In genomic region chr2:20439503-20439902, GRCh38 we compare ENCODE assay signal across 11 cellular contexts. TPM values are rescaled to one million over a fixed set of nuclear protein-coding genes. Genes with fewer than 3 reads are reported as not detected.
DNase-seq lines count a peak whose midpoint lies in the region; TF ChIP-seq lines count a peak whose summit lies in the region.
"Had no signal": no experiment of that assay in that cellular context is flagged by ENCODE, and none has a peak within 500 bp of the region (broad histone marks: within the 10 kb centered on the region; RNA-seq: fewer than 3 reads in every experiment).

No MANE protein-coding gene starts in this region.

- H3K4me1 ChIP-seq in BLaER1 treated with 17β-estradiol and CSF1 and Interleukin-3, amounts not matched to agents 10 nM and 100 nM, result peaks cover 16 to 81% (median 33%) of the 10 kb centered on the region in 10 experiments
- peaks cover 0 to 32% (median 0%) of the 10 kb centered on the region in 4 donors for H3K4me1 ChIP-seq in Peyer's patch
- peaks cover 25% of the 10 kb centered on the region for H3K4me1 ChIP-seq in osteoblast (ENCODE audit: insufficient read depth, low read length)

- TF ChIP-seq CTCF in Peyer's patch (IDR thresholded peaks at IDR 0.05) (no peak), osteoblast (IDR thresholded peaks at IDR 0.05; ENCODE audit: extremely low read depth, low read depth, low read length) (no peak), GM10266 (IDR thresholded peaks at IDR 0.05; ENCODE audit: control insufficient read depth, insufficient read depth, low read depth, missing control alignments) (no peak)

- CTCF ChIA-PET in HEK293T (lab: Yijun Ruan, JAX), result interaction anchor here (0.6 to 3.1 kb wide), 12 partner anchors 10 to 225 kb away, joined by 3 to 15 read pairs (median 4); partner anchors contain the start of gene HS1BP3

- H3K79me2 ChIP-seq in osteoblast (ENCODE audit: insufficient read depth, low read length), result no peaks in the 10 kb centered on the region

- H3K9me3 ChIP-seq in BLaER1 treated with 17β-estradiol and CSF1 and Interleukin-3, amounts not matched to agents 10 nM and 100 nM (replicated peaks in 1 of 11), result no peaks in the 10 kb centered on the region
- no peaks in the 10 kb centered on the region for H3K9me3 ChIP-seq in Peyer's patch
- H3K9me3 ChIP-seq in osteoblast (ENCODE audit: low read depth, low read length), result no peaks in the 10 kb centered on the region

- no peaks in the 10 kb centered on the region for H3K36me3 ChIP-seq in BLaER1 treated with 17β-estradiol and CSF1 and Interleukin-3, amounts not matched to agents 10 nM and 100 nM
- H3K36me3 ChIP-seq in Peyer's patch (no peaks in the 10 kb centered on the region), osteoblast (ENCODE audit: insufficient read depth, low read length) (no peaks in the 10 kb centered on the region)

- H3K4me3 ChIP-seq in BLaER1 treated with 17β-estradiol and CSF1 and Interleukin-3, amounts not matched to agents 10 nM and 100 nM, result no peak overlapping the region
- no peak overlapping the region for H3K4me3 ChIP-seq in Peyer's patch
- no peak overlapping the region for H3K4me3 ChIP-seq in osteoblast (ENCODE audit: insufficient read depth, low read length)

- H2AFZ ChIP-seq in osteoblast (ENCODE audit: low read length), result no peak overlapping the region

- H3K4me2 ChIP-seq in BLaER1 treated with 17β-estradiol and CSF1 and Interleukin-3, amounts not matched to agents 10 nM and 100 nM, result peak overlapping the region; percentile 13 to 86 (median 62); a peak in 20 of 22 replicates
- peak overlapping the region; percentile 67 for H3K4me2 ChIP-seq in osteoblast (ENCODE audit: insufficient read depth, low read length)

- H3K27ac ChIP-seq in BLaER1 treated with 17β-estradiol and CSF1 and Interleukin-3, amounts not matched to agents 10 nM and 100 nM, result peak overlapping the region in 5 of 11 experiments; percentile 50 to 91 (median 72); a peak in 11 of 22 replicates
- H3K27ac ChIP-seq in Peyer's patch, result peak overlapping the region; percentile 0 to 78 (median 48)
- H3K27ac ChIP-seq in osteoblast (ENCODE audit: low read depth, low read length), result no peak overlapping the region

- DNase-seq in Peyer's patch (peak in 1 of 3 donors; percentile 46), fibroblast of gingiva (ENCODE audit: low read depth) (peak; percentile 45), osteoblast (ENCODE audit: insufficient read length, low spot score, missing footprints) (no peak), HEK293T (ENCODE audit: extremely low spot score) (no peak), GM10266 (ENCODE audit: extremely low spot score) (no peak), cerebellar nuclear complex (lab: John Stamatoyannopoulos, UW) (no peak)
- DNase-seq in stimulated activated naive CD4-positive, alpha-beta T cell treated with Interleukin-2 at 50 U/mL for 16 hours (lab: John Stamatoyannopoulos, UW), result no peak
- DNase-seq: activated T-cell treated with anti-CD3 and anti-CD28 coated beads, Interleukin-2, amount 50 U/mL, for 4 hours; NCI-H2227 treated with DMSO at 0.1 percent for 48 hours; T-helper 17 cell had no signal

- peak overlapping the region in 4 of 11 experiments; percentile 28 to 75 (median 62); a peak in 7 of 22 replicates for H3K9ac ChIP-seq in BLaER1 treated with 17β-estradiol and CSF1 and Interleukin-3, amounts not matched to agents 10 nM and 100 nM

- no peaks in the 10 kb centered on the region for H4K20me1 ChIP-seq in BLaER1 treated with 17β-estradiol and CSF1 and Interleukin-3, amounts not matched to agents 10 nM and 100 nM
- H4K20me1 ChIP-seq in osteoblast (ENCODE audit: insufficient read depth, low read length), result no peaks in the 10 kb centered on the region

- H3K27me3 ChIP-seq in BLaER1 treated with 17β-estradiol and CSF1 and Interleukin-3, amounts not matched to agents 10 nM and 100 nM, result 0 out of 22 replicates have a peak, but pooled peaks cover 0 to under 1% (median 0%) of the 10 kb centered on the region in 11 experiments
- H3K27me3 ChIP-seq in Peyer's patch (no peaks in the 10 kb centered on the region), osteoblast (ENCODE audit: insufficient read depth, low read length) (no peaks in the 10 kb centered on the region)

- POLR2A ChIA-PET in HEK293T (lab: Yijun Ruan, JAX), result interaction anchor here (0.6 to 4.9 kb wide), 5 partner anchors 9 to 211 kb away, joined by 3 to 69 read pairs (median 3); partner anchors contain the start of genes HS1BP3 and RHOB

- TF ChIP-seq POLR2A in Peyer's patch (IDR thresholded peaks at IDR 0.05), result no peak

TF ChIP-seq in HEK293T, 16 proteins besides CTCF, POLR2A, EP300 and RAD21:
- TF ChIP-seq ZNF384 (IDR thresholded peaks at IDR 0.05), result no peak
- TF ChIP-seq ARNT (IDR thresholded peaks at IDR 0.05), result no peak
- TF ChIP-seq LEF1 (IDR thresholded peaks at IDR 0.05; ENCODE audit: borderline replicate concordance), result no peak
- TF ChIP-seq FOXM1 (IDR thresholded peaks at IDR 0.05; ENCODE audit: borderline replicate concordance), result no peak
- TF ChIP-seq, protein P1, sequence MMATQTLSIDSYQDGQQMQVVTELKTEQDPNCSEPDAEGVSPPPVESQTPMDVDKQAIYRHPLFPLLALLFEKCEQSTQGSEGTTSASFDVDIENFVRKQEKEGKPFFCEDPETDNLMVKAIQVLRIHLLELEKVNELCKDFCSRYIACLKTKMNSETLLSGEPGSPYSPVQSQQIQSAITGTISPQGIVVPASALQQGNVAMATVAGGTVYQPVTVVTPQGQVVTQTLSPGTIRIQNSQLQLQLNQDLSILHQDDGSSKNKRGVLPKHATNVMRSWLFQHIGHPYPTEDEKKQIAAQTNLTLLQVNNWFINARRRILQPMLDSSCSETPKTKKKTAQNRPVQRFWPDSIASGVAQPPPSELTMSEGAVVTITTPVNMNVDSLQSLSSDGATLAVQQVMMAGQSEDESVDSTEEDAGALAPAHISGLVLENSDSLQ (IDR thresholded peaks at IDR 0.05), result no peak
- no peak for TF ChIP-seq SUZ12 (IDR thresholded peaks at IDR 0.05)
- no peak for TF ChIP-seq FOXA1 (IDR thresholded peaks at IDR 0.05)
- TF ChIP-seq L3MBTL2 (conservative IDR thresholded peaks at IDR 0.05), result no peak
- TF ChIP-seq BHLHE40 (IDR thresholded peaks at IDR 0.05; ENCODE audit: borderline replicate concordance), result no peak
- TF ChIP-seq NFRKB (IDR thresholded peaks at IDR 0.05), result no peak
- TF ChIP-seq HDGF (IDR thresholded peaks at IDR 0.05; ENCODE audit: borderline replicate concordance), result no peak

RNA-seq across cellular contexts. Expression of gene RHOB, which starts 7.4 kb away (rescaled TPM):
- total RNA-seq in Peyer's patch (100 to 1,000 TPM in 3 of 4 donors, 10 to 100 TPM in 1; 61.6 to 488 (median 202) TPM), osteoblast (145 and 161 TPM in 2 replicates)
